In genomic region chr12:109899783-109900751, GRCh38 we compare ENCODE assay signal across 8 cellular contexts. TPM values are rescaled to one million over a fixed set of nuclear protein-coding genes. Genes with fewer than 3 reads are reported as not detected.
DNase-seq lines count a peak whose midpoint lies in the region; ATAC-seq and TF ChIP-seq lines count a peak whose summit lies in the region.

TCHP (plus strand) TSS chr12:109900274; CDS start chr12:109903027, 2,753 bp downstream.

- intact Hi-C loops in cardiac septum (cut with DNase I), result loop anchor here (5.0 kb wide), 1 partner anchor 97 kb away; the partner anchor contains the start of genes ANKRD13A and GIT2

- peaks cover 5% of the 10 kb centered on the region for H3K79me1 ChIP-seq in trophoblast cell (ENCODE audit: low read length)

- H3K4me1 Mint-ChIP-seq in HFFc6 (ENCODE audit: low read depth) (peaks cover 29% of the 10 kb centered on the region), type B pancreatic cell (ENCODE audit: unreplicated experiment) (peaks cover 17% of the 10 kb centered on the region)
- H3K4me1 Mint-ChIP-seq in activated naive CD8-positive, alpha-beta T cell treated with anti-CD3 and anti-CD28 coated beads, Interleukin-2, amount 50 U/mL, for 24 hours, result peaks cover 23% of the 10 kb centered on the region

- no peak within 1 kb of the TSS for H3K23ac ChIP-seq in trophoblast cell (ENCODE audit: low read length)

- peak within 1 kb of the TSS; percentile 62 for H3K9ac ChIP-seq in trophoblast cell (ENCODE audit: low read length)

- peak within 1 kb of the TSS; percentile 95 for H3K27ac Mint-ChIP-seq in HFFc6
- H3K27ac Mint-ChIP-seq in activated naive CD8-positive, alpha-beta T cell treated with anti-CD3 and anti-CD28 coated beads, Interleukin-2, amount 50 U/mL, for 24 hours, result peak within 1 kb of the TSS; percentile 99
- peak within 1 kb of the TSS; percentile 89 for H3K27ac Mint-ChIP-seq in type B pancreatic cell

- H3K4ac ChIP-seq in trophoblast cell (ENCODE audit: low read depth, low read length), result no peak within 1 kb of the TSS

- no peak within 1 kb of the TSS for H3K27ac ChIP-seq in trophoblast cell (ENCODE audit: low read depth, low read length)

- H3K4me1 ChIP-seq in trophoblast cell (ENCODE audit: control insufficient read depth in 1 of 2, insufficient read depth in 2 of 2, low read length in 2 of 2), result peaks cover 2 to 5% of the 10 kb centered on the region in 2 experiments

- DNase-seq in GDM1 (lab: John Stamatoyannopoulos, UW) (peak; percentile 80), HFFc6 (peak; percentile 82), NCI-H1105 treated with DMSO at 0.1 percent for 48 hours (lab: John Stamatoyannopoulos, UW) (peak; percentile 87), SW480 (ENCODE audit: low spot score) (peak; percentile 81), cardiac septum (ENCODE audit: low spot score) (peak; percentile 94), trophoblast cell (peak; percentile 85 to 90), type B pancreatic cell (ENCODE audit: extremely low spot score, unreplicated experiment) (peak; percentile 80)
- peak; percentile 71 for DNase-seq in activated naive CD8-positive, alpha-beta T cell treated with anti-CD3 and anti-CD28 coated beads, Interleukin-2, amount 50 U/mL, for 24 hours

- peak; percentile 56 for TF ChIP-seq CTCF in HFFc6 (IDR thresholded peaks at IDR 0.05)
- peak; percentile 24 for TF ChIP-seq CTCF in type B pancreatic cell (conservative IDR thresholded peaks at IDR 0.05)

- H3K4me3 ChIP-seq in trophoblast cell (ENCODE audit: low read depth, low read length), result peak within 1 kb of the TSS; percentile 75

- H2AFZ ChIP-seq in trophoblast cell (ENCODE audit: insufficient read depth, low read length, poor library complexity), result peak within 1 kb of the TSS; percentile 55

- peaks cover 5% of the 10 kb centered on the region for H3K79me2 ChIP-seq in trophoblast cell (ENCODE audit: control insufficient read depth, insufficient read depth, low read length, poor library complexity)

- H3K36me3 Mint-ChIP-seq in HFFc6 (ENCODE audit: low read depth) (peaks cover 10% of the 10 kb centered on the region), type B pancreatic cell (peaks cover 4% of the 10 kb centered on the region)
- H3K36me3 Mint-ChIP-seq in activated naive CD8-positive, alpha-beta T cell treated with anti-CD3 and anti-CD28 coated beads, Interleukin-2, amount 50 U/mL, for 24 hours (ENCODE audit: low read depth), result peaks cover 24% of the 10 kb centered on the region

- no peak within 1 kb of the TSS for H2BK5ac ChIP-seq in trophoblast cell (ENCODE audit: low read depth, low read length, poor library complexity)

- peak within 1 kb of the TSS; percentile 78 for H4K8ac ChIP-seq in trophoblast cell (ENCODE audit: low read depth, low read length)

- H4K91ac ChIP-seq in trophoblast cell (ENCODE audit: low read depth, low read length), result peak within 1 kb of the TSS; percentile 28

- peak within 1 kb of the TSS; percentile 45 for H3K14ac ChIP-seq in trophoblast cell (ENCODE audit: low read length)

- no peaks in the 10 kb centered on the region for H3K9me3 ChIP-seq in trophoblast cell (ENCODE audit: insufficient read depth, low read depth, low read length)

- H3K4me2 ChIP-seq in trophoblast cell (ENCODE audit: low read length), result peak within 1 kb of the TSS; percentile 94

- no peaks in the 10 kb centered on the region for H3K27me3 Mint-ChIP-seq in HFFc6 (ENCODE audit: insufficient read depth)
- no peaks in the 10 kb centered on the region for H3K27me3 Mint-ChIP-seq in activated naive CD8-positive, alpha-beta T cell treated with anti-CD3 and anti-CD28 coated beads, Interleukin-2, amount 50 U/mL, for 24 hours
- H3K27me3 Mint-ChIP-seq in type B pancreatic cell, result no peaks in the 10 kb centered on the region

- no peak within 1 kb of the TSS for H2BK120ac ChIP-seq in trophoblast cell (ENCODE audit: insufficient read depth, low read length, poor library complexity)

- no CpG with 5 or more reads among the region's 69 CpGs for WGBS in trophoblast cell (ENCODE audit: extremely low coverage, insufficient coverage, insufficient read length)

- peak within 1 kb of the TSS; percentile 31 for H3K18ac ChIP-seq in trophoblast cell (ENCODE audit: low read length)

- H3K36me3 ChIP-seq in trophoblast cell (ENCODE audit: control insufficient read depth in 1 of 2, insufficient read depth in 2 of 2, low read length in 2 of 2), result peaks cover 14 to 16% of the 10 kb centered on the region in 2 experiments

- ATAC-seq in activated naive CD8-positive, alpha-beta T cell treated with anti-CD3 and anti-CD28 coated beads, Interleukin-2, amount 50 U/mL, for 24 hours, result peak; percentile 87

- H2AK5ac ChIP-seq in trophoblast cell (ENCODE audit: low read length), result no peak within 1 kb of the TSS

- no peak within 1 kb of the TSS for H2BK12ac ChIP-seq in trophoblast cell (ENCODE audit: low read length)

- H4K12ac ChIP-seq in trophoblast cell (ENCODE audit: low read depth, low read length), result peak within 1 kb of the TSS; percentile 31

- H3K9me3 Mint-ChIP-seq in HFFc6, result no peaks in the 10 kb centered on the region
- H3K9me3 Mint-ChIP-seq in activated naive CD8-positive, alpha-beta T cell treated with anti-CD3 and anti-CD28 coated beads, Interleukin-2, amount 50 U/mL, for 24 hours, result no peaks in the 10 kb centered on the region
- H3K9me3 Mint-ChIP-seq in type B pancreatic cell, result no peaks in the 10 kb centered on the region

- H3K4me3 Mint-ChIP-seq in HFFc6, result peak within 1 kb of the TSS; percentile 90
- peak within 1 kb of the TSS; percentile 98 for H3K4me3 Mint-ChIP-seq in activated naive CD8-positive, alpha-beta T cell treated with anti-CD3 and anti-CD28 coated beads, Interleukin-2, amount 50 U/mL, for 24 hours
- H3K4me3 Mint-ChIP-seq in type B pancreatic cell, result peak within 1 kb of the TSS; percentile 93

- no peaks in the 10 kb centered on the region for H3K27me3 ChIP-seq in trophoblast cell (ENCODE audit: insufficient read depth, low read length)

RNA-seq across cellular contexts. Expression of gene TCHP, which starts in this region (rescaled TPM):
- total RNA-seq in HFFc6 (2021; fragmentation: NEBNext Ultra II Directional; extraction: Animal tissue kit (Norgen Biotek cat#: 25700)), result 10 to 100 TPM; 15.0 to 21.0 (median 18.2) TPM
- total RNA-seq in cardiac septum (9.3 TPM), type B pancreatic cell (ENCODE audit: low replicate concordance) (21.6 TPM in 2 replicates)
- polyA plus RNA-seq in trophoblast cell (2013), result 5.9 and 6.2 TPM in 2 replicates
